ENCODE assay signal across 19 cellular contexts in genomic region chr17:10060526-10060925, GRCh38.
DNase-seq lines count a peak whose midpoint lies in the region; ATAC-seq, FAIRE-seq and TF ChIP-seq lines count a peak whose summit lies in the region.
"Had no signal": no experiment of that assay in that cellular context is flagged by ENCODE, and none has a peak within 500 bp of the region (broad histone marks: within the 10 kb centered on the region; RNA-seq: fewer than 3 reads in every experiment).

No MANE protein-coding gene starts in this region.

- no peak overlapping the region for H3K4me3 ChIP-seq in H7 (ENCODE audit: insufficient read depth, low read depth, low read length)
- no peak overlapping the region for H3K4me3 ChIP-seq in GM12878
- H3K4me3 ChIP-seq in subcutaneous abdominal adipose tissue (ENCODE audit: low read depth in 1 of 5, low read length in 5 of 5), result no peak overlapping the region
- H3K4me3 ChIP-seq: cardiac muscle cell, thoracic aorta had no signal

- no peak overlapping the region for H3K4me2 ChIP-seq in GM12878 (ENCODE audit: control insufficient read depth, insufficient read depth)

- FAIRE-seq in GM12878 (lab: Jason Lieb, UNC), result no peak
- FAIRE-seq: H1 had no signal

- H3K27me3 ChIP-seq in H7 (ENCODE audit: control insufficient read depth, insufficient read depth, low read length), result no peaks in the 10 kb centered on the region
- H3K27me3 ChIP-seq in GM12878 (replicated peaks in 1 of 2; ENCODE audit: control insufficient read depth in 2 of 2, insufficient read depth in 2 of 2, low read length in 1 of 2), result no peaks in the 10 kb centered on the region
- peaks cover 3 to 14% (median 8%) of the 10 kb centered on the region in 5 donors for H3K27me3 ChIP-seq in subcutaneous abdominal adipose tissue (ENCODE audit: control insufficient read depth in 5 of 5, insufficient read depth in 4 of 5, low read length in 5 of 5)
- H3K27me3 ChIP-seq: cardiac muscle cell had no signal

- CTCF ChIA-PET in GM12878 (lab: Yijun Ruan, JAX), result interaction anchor here (0.8 kb wide), 1 partner anchor 13 kb away, joined by 3 read pairs; no protein-coding TSS in a partner anchor

- H3K4me1 ChIP-seq in GM12878 (ENCODE audit: control insufficient read depth, insufficient read depth, low read length), result peaks cover 51% of the 10 kb centered on the region
- peaks cover 1 to 58% (median 46%) of the 10 kb centered on the region in 5 donors for H3K4me1 ChIP-seq in subcutaneous abdominal adipose tissue (ENCODE audit: control insufficient read depth in 5 of 5, insufficient read depth in 5 of 5, low read length in 5 of 5)
- H3K4me1 ChIP-seq: parathyroid adenoma had no signal

- H3K27ac ChIP-seq in GM12878 (ENCODE audit: control insufficient read depth, insufficient read depth) (0 out of 2 replicates have a peak overlapping the region, but pooled peaks have one; percentile 18), subcutaneous abdominal adipose tissue (ENCODE audit: low read depth, low read length) (peak overlapping the region; percentile 60)
- H3K27ac ChIP-seq: cardiac muscle cell, parathyroid adenoma had no signal

- no peak overlapping the region for H3K9ac ChIP-seq in GM12878 (ENCODE audit: control insufficient read depth, insufficient read depth, low read length)
- H3K9ac ChIP-seq in subcutaneous abdominal adipose tissue (ENCODE audit: low read length in 5 of 5), result no peak overlapping the region
- H3K9ac ChIP-seq: parathyroid adenoma had no signal

- in situ Hi-C loops in GM12878 (cut with MboI), result no loop called here

- intact Hi-C loops in GM12878 (cut with micrococcal nuclease; ENCODE audit: unreplicated experiment), result no loop called here

- peak; percentile 8 for DNase-seq in H7
- DNase-seq in GM12878 (ENCODE audit: low read depth, low spot score), result no peak
- DNase-seq in mesenteric fat pad (ENCODE audit: low spot score), result peak; percentile 72
- DNase-seq in retina, result no peak
- no peak for DNase-seq in ecto neural progenitor cell (ENCODE audit: low spot score)
- no peak for DNase-seq in NCI-H2081 (lab: John Stamatoyannopoulos, UW)
- DNase-seq: activated CD4-positive, alpha-beta T cell treated with anti-CD3 and anti-CD28 coated beads, Interleukin-2, amount 10 ng/mL, durations not matched to agents 24 days and 14 days; AML-193; effector CD4-positive, alpha-beta T cell; NCI-H1417; NCI-H2171 treated with DMSO at 0.1 percent for 48 hours; NCI-H69; stimulated activated CD4-positive, alpha-beta T cell treated with anti-CD3 and anti-CD28 coated beads, Interleukin-4, amount 100 ng/mL, for 4 hours had no signal

- no TSS peak for BruUV-seq in GM12878 (replicated peaks; lab: Mats Ljungman, UMichigan)

- SMC1A ChIA-PET in GM12878 (lab: Charles Lee; ENCODE audit: uncharacterized antibody, unreplicated experiment), result no interaction called here

- H3K79me2 ChIP-seq in GM12878 (ENCODE audit: control insufficient read depth, insufficient read depth, low read length), result no peaks in the 10 kb centered on the region
- H3K79me2 ChIP-seq: parathyroid adenoma had no signal

- POLR2A ChIA-PET in GM12878 (lab: Charles Lee), result no interaction called here

- TF ChIP-seq RAD21 in GM12878 (IDR thresholded peaks at IDR 0.05; ENCODE audit: insufficient read depth, low read depth, low read length), result no peak

- H3K9me3 ChIP-seq in GM12878 (replicated peaks; ENCODE audit: control insufficient read depth, insufficient read depth, low read length) (peaks cover 4% of the 10 kb centered on the region; the same call in 1 of the 3 replicates), subcutaneous abdominal adipose tissue (ENCODE audit: control insufficient read depth in 5 of 5, low read length in 5 of 5) (peaks cover 3 to 8% (median 4%) of the 10 kb centered on the region in 5 donors)
- H3K9me3 ChIP-seq: thoracic aorta had no signal

- RAD21 ChIA-PET in GM12878 (lab: Charles Lee; ENCODE audit: unreplicated experiment), result interaction anchor here (0.9 kb wide), 1 partner anchor 13 kb away, joined by 3 read pairs; no protein-coding TSS in a partner anchor

- 98% methylated on average over 8 of the region's 8 CpGs for WGBS in GM12878 (ENCODE audit: insufficient coverage, insufficient replicate concordance, low lambda C conversion rate, missing lambda C conversion rate)

- TF ChIP-seq EP300 in GM12878 (IDR thresholded peaks at IDR 0.05; ENCODE audit: borderline replicate concordance in 1 of 2, control insufficient read depth in 1 of 2, low read depth in 2 of 2, low read length in 2 of 2), result no peak

- no peak for TF ChIP-seq POLR2A in GM12878 (IDR thresholded peaks at IDR 0.05; ENCODE audit: low read depth, low read length)

- no peak for TF ChIP-seq CTCF in GM12878 (IDR thresholded peaks at IDR 0.05 in 2 of 3, conservative IDR thresholded peaks at IDR 0.05 in 1 of 3; ENCODE audit: control insufficient read depth in 2 of 3, extremely low read depth in 1 of 3, insufficient read depth in 1 of 3, low read depth in 3 of 3, low read length in 3 of 3)

- no peak overlapping the region for H2AFZ ChIP-seq in GM12878 (ENCODE audit: control insufficient read depth, low read depth, low read length)
- H2AFZ ChIP-seq: parathyroid adenoma had no signal

- no peaks in the 10 kb centered on the region for H4K20me1 ChIP-seq in GM12878 (ENCODE audit: control insufficient read depth, insufficient read depth)

- ATAC-seq in GM12878, result no peak
- ATAC-seq: esophagus mucosa had no signal

- H3K36me3 ChIP-seq in H7 (replicated peaks; ENCODE audit: control insufficient read depth, insufficient read depth, low read length) (no peaks in the 10 kb centered on the region), GM12878 (ENCODE audit: control insufficient read depth in 2 of 2, insufficient read depth in 2 of 2, low read length in 1 of 2) (no peaks in the 10 kb centered on the region), subcutaneous abdominal adipose tissue (ENCODE audit: control insufficient read depth in 5 of 5, insufficient read depth in 5 of 5, low read length in 5 of 5) (no peaks in the 10 kb centered on the region)
- H3K36me3 ChIP-seq: cardiac muscle cell, thoracic aorta had no signal

TF ChIP-seq in GM12878, 131 proteins besides CTCF, POLR2A, EP300 and RAD21:
- TF ChIP-seq SREBF1 (IDR thresholded peaks at IDR 0.05; ENCODE audit: low read length), result no peak
- no peak for TF ChIP-seq HDGF (IDR thresholded peaks at IDR 0.05)
- no peak for TF ChIP-seq HCFC1 (IDR thresholded peaks at IDR 0.05; ENCODE audit: low read length)
- TF ChIP-seq IRF3 (IDR thresholded peaks at IDR 0.05), result no peak
- TF ChIP-seq EZH2 (IDR thresholded peaks at IDR 0.05; ENCODE audit: borderline replicate concordance, control insufficient read depth, low read depth, low read length), result no peak
- no peak for TF ChIP-seq KLF5 (IDR thresholded peaks at IDR 0.05; ENCODE audit: partially characterized antibody)
- TF ChIP-seq SREBF2 (IDR thresholded peaks at IDR 0.05; ENCODE audit: low read length), result no peak
- TF ChIP-seq YY1 (IDR thresholded peaks at IDR 0.05; ENCODE audit: low read depth, low read length), result no peak
- no peak for TF ChIP-seq RUNX3 (IDR thresholded peaks at IDR 0.05; ENCODE audit: low read length)
- TF ChIP-seq NFYA (IDR thresholded peaks at IDR 0.05; ENCODE audit: borderline replicate concordance, low read depth, low read length), result no peak
- no peak for TF ChIP-seq BHLHE40 (IDR thresholded peaks at IDR 0.05; ENCODE audit: borderline replicate concordance in 1 of 2, low read depth in 2 of 2, low read length in 1 of 2)
- no peak for TF ChIP-seq FOXM1 (IDR thresholded peaks at IDR 0.05; ENCODE audit: low read depth, low read length)
- TF ChIP-seq MEF2A (IDR thresholded peaks at IDR 0.05; ENCODE audit: insufficient read depth, low read depth, low read length), result no peak
- no peak for TF ChIP-seq STAT1 (conservative IDR thresholded peaks at IDR 0.05)
- TF ChIP-seq NR2C2 (IDR thresholded peaks at IDR 0.05; ENCODE audit: borderline replicate concordance, control insufficient read depth, insufficient read length, low read depth), result no peak
- no peak for TF ChIP-seq PRDM15 (CRISPR knock-in tag; IDR thresholded peaks at IDR 0.05)

Comparison
In these comparisons a context has a peak if more than half of its experiments do, and no peak if none do; other contexts are left out.
1. DNase-seq: peak in H7 (single experiment) and mesenteric fat pad (single experiment); none in GM12878 (single experiment), retina (single experiment), ecto neural progenitor cell (single experiment) and NCI-H2081 (0 of 2).